In the genomic region with DNA sequence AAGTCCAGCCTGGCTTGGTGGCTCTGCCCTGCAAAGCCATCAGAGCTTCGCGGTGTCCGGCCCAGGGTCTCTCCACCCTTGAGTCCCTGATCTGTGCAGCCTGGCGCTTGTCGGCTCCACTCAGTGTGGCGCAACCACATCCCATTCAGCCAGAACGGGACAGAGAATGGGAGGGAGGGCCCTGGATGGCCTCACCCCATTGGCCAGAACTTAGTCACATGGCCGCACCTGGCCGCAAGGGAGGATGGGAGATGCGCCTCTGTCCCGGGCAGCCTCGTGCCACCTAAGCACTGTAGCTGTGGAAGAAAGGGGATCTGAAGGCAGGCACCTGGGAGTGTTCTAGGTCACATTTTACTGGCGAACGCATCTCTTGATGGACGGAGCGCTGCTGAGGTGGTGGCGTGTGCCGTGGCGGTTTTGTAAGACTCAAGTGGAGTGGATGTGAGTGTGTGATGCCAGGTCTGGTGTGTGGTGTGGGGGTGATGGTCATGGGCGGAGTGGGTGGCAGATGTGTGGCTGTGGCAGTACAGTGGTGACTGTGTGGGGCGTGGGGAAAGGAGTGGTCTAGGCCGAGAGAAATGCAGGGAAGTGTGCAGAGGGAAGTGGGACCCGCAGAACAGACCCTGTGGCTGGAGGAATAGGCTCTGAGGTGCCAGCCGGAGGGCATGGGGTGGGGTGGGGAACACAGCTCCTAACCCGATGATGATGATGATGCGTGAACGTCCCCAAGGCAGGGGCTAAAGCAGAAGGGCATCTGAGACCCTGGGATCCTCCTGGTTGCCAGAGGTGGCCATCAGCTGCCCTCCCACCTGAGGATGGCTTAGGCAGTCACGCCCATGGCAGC, we compare ENCODE assay signal across 1 cellular context.
A peak's percentile ranks its signal among the peaks of the same experiment; 100 is the strongest.
TF ChIP-seq lines count a peak whose summit lies in the region.

No MANE protein-coding gene starts in this region.

TF ChIP-seq in K562, 482 proteins besides CTCF, POLR2A, EP300 and RAD21 (continued from another document and continues in another):
- TF ChIP-seq, protein P1, sequence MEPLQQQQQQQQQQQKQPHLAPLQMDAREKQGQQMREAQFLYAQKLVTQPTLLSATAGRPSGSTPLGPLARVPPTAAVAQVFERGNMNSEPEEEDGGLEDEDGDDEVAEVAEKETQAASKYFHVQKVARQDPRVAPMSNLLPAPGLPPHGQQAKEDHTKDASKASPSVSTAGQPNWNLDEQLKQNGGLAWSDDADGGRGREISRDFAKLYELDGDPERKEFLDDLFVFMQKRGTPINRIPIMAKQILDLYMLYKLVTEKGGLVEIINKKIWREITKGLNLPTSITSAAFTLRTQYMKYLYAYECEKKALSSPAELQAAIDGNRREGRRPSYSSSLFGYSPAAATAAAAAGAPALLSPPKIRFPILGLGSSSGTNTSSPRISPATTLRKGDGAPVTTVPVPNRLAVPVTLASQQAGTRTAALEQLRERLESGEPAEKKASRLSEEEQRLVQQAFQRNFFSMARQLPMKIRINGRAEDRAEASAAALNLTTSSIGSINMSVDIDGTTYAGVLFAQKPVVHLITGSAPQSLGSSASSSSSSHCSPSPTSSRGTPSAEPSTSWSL (CRISPR knock-in tag; IDR thresholded peaks at IDR 0.05; ENCODE audit: borderline replicate concordance) = no peak
- TF ChIP-seq NCOA6 (IDR thresholded peaks at IDR 0.05) = no peak
- TF ChIP-seq, protein P2, sequence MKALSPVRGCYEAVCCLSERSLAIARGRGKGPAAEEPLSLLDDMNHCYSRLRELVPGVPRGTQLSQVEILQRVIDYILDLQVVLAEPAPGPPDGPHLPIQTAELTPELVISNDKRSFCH (CRISPR knock-in tag; IDR thresholded peaks at IDR 0.05) = no peak
- TF ChIP-seq, protein P2 (tag; IDR thresholded peaks at IDR 0.05) = no peak; the same call in 1 of the 2 replicates
- TF ChIP-seq JUN (IDR thresholded peaks at IDR 0.05; ENCODE audit: borderline replicate concordance, low read depth, low read length) = no peak
- TF ChIP-seq JUN (CRISPR knock-in tag; IDR thresholded peaks at IDR 0.05; ENCODE audit: borderline replicate concordance) = no peak
- TF ChIP-seq YBX1 (IDR thresholded peaks at IDR 0.05) = no peak
- TF ChIP-seq, protein P3, sequence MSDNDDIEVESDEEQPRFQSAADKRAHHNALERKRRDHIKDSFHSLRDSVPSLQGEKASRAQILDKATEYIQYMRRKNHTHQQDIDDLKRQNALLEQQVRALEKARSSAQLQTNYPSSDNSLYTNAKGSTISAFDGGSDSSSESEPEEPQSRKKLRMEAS (CRISPR knock-in tag; IDR thresholded peaks at IDR 0.05) = peak; percentile 97
- TF ChIP-seq CCAR2 (IDR thresholded peaks at IDR 0.05; ENCODE audit: low read depth, low read length) = no peak
- no peak for TF ChIP-seq JUNB (CRISPR knock-in tag; conservative IDR thresholded peaks at IDR 0.05)
- no peak for TF ChIP-seq POLR2AphosphoS2 (IDR thresholded peaks at IDR 0.05; ENCODE audit: low read length)
- no peak for TF ChIP-seq FOXA3 (CRISPR knock-in tag; conservative IDR thresholded peaks at IDR 0.05 in 1 of 2, IDR thresholded peaks at IDR 0.05 in 1 of 2)
- no peak for TF ChIP-seq DPF2 (IDR thresholded peaks at IDR 0.05)
- TF ChIP-seq, protein P4, sequence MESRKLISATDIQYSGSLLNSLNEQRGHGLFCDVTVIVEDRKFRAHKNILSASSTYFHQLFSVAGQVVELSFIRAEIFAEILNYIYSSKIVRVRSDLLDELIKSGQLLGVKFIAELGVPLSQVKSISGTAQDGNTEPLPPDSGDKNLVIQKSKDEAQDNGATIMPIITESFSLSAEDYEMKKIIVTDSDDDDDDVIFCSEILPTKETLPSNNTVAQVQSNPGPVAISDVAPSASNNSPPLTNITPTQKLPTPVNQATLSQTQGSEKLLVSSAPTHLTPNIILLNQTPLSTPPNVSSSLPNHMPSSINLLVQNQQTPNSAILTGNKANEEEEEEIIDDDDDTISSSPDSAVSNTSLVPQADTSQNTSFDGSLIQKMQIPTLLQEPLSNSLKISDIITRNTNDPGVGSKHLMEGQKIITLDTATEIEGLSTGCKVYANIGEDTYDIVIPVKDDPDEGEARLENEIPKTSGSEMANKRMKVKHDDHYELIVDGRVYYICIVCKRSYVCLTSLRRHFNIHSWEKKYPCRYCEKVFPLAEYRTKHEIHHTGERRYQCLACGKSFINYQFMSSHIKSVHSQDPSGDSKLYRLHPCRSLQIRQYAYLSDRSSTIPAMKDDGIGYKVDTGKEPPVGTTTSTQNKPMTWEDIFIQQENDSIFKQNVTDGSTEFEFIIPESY (CRISPR knock-in tag; IDR thresholded peaks at IDR 0.05) = peak; percentile 83
- no peak for TF ChIP-seq NFE2L1 (tag; IDR thresholded peaks at IDR 0.05; ENCODE audit: borderline replicate concordance, low read depth)
- no peak for TF ChIP-seq ZNF778 (CRISPR knock-in tag; IDR thresholded peaks at IDR 0.05)
- TF ChIP-seq HNRNPLL (IDR thresholded peaks at IDR 0.05; ENCODE audit: low read depth, low read length, poor library complexity, severe bottlenecking) = no peak
- no peak for TF ChIP-seq SUPT5H (IDR thresholded peaks at IDR 0.05)
- TF ChIP-seq, protein P5, sequence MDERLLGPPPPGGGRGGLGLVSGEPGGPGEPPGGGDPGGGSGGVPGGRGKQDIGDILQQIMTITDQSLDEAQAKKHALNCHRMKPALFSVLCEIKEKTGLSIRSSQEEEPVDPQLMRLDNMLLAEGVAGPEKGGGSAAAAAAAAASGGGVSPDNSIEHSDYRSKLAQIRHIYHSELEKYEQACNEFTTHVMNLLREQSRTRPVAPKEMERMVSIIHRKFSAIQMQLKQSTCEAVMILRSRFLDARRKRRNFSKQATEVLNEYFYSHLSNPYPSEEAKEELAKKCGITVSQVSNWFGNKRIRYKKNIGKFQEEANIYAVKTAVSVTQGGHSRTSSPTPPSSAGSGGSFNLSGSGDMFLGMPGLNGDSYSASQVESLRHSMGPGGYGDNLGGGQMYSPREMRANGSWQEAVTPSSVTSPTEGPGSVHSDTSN (CRISPR knock-in tag; IDR thresholded peaks at IDR 0.05; ENCODE audit: low read depth) = no peak
- TF ChIP-seq, protein P5 (tag; conservative IDR thresholded peaks at IDR 0.05; ENCODE audit: low read depth) = no peak
- TF ChIP-seq SMARCB1 (IDR thresholded peaks at IDR 0.05; ENCODE audit: insufficient read length, low read depth) = no peak
- TF ChIP-seq, protein P6, sequence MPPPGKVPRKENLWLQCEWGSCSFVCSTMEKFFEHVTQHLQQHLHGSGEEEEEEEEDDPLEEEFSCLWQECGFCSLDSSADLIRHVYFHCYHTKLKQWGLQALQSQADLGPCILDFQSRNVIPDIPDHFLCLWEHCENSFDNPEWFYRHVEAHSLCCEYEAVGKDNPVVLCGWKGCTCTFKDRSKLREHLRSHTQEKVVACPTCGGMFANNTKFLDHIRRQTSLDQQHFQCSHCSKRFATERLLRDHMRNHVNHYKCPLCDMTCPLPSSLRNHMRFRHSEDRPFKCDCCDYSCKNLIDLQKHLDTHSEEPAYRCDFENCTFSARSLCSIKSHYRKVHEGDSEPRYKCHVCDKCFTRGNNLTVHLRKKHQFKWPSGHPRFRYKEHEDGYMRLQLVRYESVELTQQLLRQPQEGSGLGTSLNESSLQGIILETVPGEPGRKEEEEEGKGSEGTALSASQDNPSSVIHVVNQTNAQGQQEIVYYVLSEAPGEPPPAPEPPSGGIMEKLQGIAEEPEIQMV (tag; conservative IDR thresholded peaks at IDR 0.05; ENCODE audit: low read depth) = no peak
- TF ChIP-seq TGIF2 (CRISPR knock-in tag; IDR thresholded peaks at IDR 0.05) = no peak
- no peak for TF ChIP-seq CTCFL (IDR thresholded peaks at IDR 0.05; ENCODE audit: borderline replicate concordance, insufficient read depth, low read depth, low read length, poor library complexity, severe bottlenecking)
- no peak for TF ChIP-seq KLF6 (CRISPR knock-in tag; IDR thresholded peaks at IDR 0.05; ENCODE audit: borderline replicate concordance)
- no peak for TF ChIP-seq BRD4 (IDR thresholded peaks at IDR 0.05)
- no peak for TF ChIP-seq MTF1 (CRISPR knock-in tag; IDR thresholded peaks at IDR 0.05; ENCODE audit: borderline replicate concordance)
- no peak for TF ChIP-seq GMEB1 (CRISPR knock-in tag; IDR thresholded peaks at IDR 0.05)
- TF ChIP-seq ZNF696 (CRISPR knock-in tag; conservative IDR thresholded peaks at IDR 0.05) = no peak
- TF ChIP-seq, protein P7, sequence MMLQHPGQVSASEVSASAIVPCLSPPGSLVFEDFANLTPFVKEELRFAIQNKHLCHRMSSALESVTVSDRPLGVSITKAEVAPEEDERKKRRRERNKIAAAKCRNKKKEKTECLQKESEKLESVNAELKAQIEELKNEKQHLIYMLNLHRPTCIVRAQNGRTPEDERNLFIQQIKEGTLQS (IDR thresholded peaks at IDR 0.05) = no peak
- TF ChIP-seq, protein P7 (CRISPR knock-in tag; conservative IDR thresholded peaks at IDR 0.05) = no peak
- no peak for TF ChIP-seq ZNF79 (CRISPR knock-in tag; IDR thresholded peaks at IDR 0.05; ENCODE audit: low read depth)
- TF ChIP-seq NFATC3 (IDR thresholded peaks at IDR 0.05) = no peak
- TF ChIP-seq CBX5 (IDR thresholded peaks at IDR 0.05; ENCODE audit: borderline replicate concordance, low read depth) = no peak
- TF ChIP-seq GTF2E2 (tag; IDR thresholded peaks at IDR 0.05) = no peak
- no peak for TF ChIP-seq EP400 (IDR thresholded peaks at IDR 0.05)
- no peak for TF ChIP-seq ELF2 (CRISPR knock-in tag; IDR thresholded peaks at IDR 0.05)
- TF ChIP-seq, protein P8, sequence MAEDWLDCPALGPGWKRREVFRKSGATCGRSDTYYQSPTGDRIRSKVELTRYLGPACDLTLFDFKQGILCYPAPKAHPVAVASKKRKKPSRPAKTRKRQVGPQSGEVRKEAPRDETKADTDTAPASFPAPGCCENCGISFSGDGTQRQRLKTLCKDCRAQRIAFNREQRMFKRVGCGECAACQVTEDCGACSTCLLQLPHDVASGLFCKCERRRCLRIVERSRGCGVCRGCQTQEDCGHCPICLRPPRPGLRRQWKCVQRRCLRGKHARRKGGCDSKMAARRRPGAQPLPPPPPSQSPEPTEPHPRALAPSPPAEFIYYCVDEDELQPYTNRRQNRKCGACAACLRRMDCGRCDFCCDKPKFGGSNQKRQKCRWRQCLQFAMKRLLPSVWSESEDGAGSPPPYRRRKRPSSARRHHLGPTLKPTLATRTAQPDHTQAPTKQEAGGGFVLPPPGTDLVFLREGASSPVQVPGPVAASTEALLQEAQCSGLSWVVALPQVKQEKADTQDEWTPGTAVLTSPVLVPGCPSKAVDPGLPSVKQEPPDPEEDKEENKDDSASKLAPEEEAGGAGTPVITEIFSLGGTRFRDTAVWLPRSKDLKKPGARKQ (CRISPR knock-in tag; IDR thresholded peaks at IDR 0.05) = no peak
- TF ChIP-seq TCFL5 (CRISPR knock-in tag; conservative IDR thresholded peaks at IDR 0.05) = no peak
- TF ChIP-seq ZNF23 (CRISPR knock-in tag; IDR thresholded peaks at IDR 0.05) = no peak
- TF ChIP-seq FOXJ2 (tag; IDR thresholded peaks at IDR 0.05) = no peak
- TF ChIP-seq ZNF785 (CRISPR knock-in tag; IDR thresholded peaks at IDR 0.05) = no peak
- 0 out of 2 replicates have a peak, but pooled peaks have one; percentile 61 for TF ChIP-seq LCOR (CRISPR knock-in tag; IDR thresholded peaks at IDR 0.05)
- TF ChIP-seq, protein P9, sequence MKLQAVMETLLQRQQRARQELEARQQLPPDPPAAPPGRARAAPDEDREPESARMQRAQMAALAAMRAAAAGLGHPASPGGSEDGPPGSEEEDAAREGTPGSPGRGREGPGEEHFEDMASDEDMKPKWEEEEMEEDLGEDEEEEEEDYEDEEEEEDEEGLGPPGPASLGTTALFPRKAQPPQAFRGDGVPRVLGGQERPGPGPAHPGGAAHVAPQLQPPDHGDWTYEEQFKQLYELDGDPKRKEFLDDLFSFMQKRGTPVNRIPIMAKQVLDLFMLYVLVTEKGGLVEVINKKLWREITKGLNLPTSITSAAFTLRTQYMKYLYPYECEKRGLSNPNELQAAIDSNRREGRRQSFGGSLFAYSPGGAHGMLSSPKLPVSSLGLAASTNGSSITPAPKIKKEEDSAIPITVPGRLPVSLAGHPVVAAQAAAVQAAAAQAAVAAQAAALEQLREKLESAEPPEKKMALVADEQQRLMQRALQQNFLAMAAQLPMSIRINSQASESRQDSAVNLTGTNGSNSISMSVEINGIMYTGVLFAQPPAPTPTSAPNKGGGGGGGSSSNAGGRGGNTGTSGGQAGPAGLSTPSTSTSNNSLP (IDR thresholded peaks at IDR 0.05; ENCODE audit: borderline replicate concordance, low read depth, low read length) = no peak
- no peak for TF ChIP-seq NR4A1 (CRISPR knock-in tag; IDR thresholded peaks at IDR 0.05)
- no peak for TF ChIP-seq NR4A1 (tag; IDR thresholded peaks at IDR 0.05)
- TF ChIP-seq ARHGAP35 (IDR thresholded peaks at IDR 0.05; ENCODE audit: partially characterized antibody) = peak; percentile 16
- TF ChIP-seq ZNF41 (CRISPR knock-in tag; conservative IDR thresholded peaks at IDR 0.05) = no peak
- TF ChIP-seq RFX1 (IDR thresholded peaks at IDR 0.05) = no peak
